ENCODE assay signal across 28 cellular contexts in the genomic region with DNA sequence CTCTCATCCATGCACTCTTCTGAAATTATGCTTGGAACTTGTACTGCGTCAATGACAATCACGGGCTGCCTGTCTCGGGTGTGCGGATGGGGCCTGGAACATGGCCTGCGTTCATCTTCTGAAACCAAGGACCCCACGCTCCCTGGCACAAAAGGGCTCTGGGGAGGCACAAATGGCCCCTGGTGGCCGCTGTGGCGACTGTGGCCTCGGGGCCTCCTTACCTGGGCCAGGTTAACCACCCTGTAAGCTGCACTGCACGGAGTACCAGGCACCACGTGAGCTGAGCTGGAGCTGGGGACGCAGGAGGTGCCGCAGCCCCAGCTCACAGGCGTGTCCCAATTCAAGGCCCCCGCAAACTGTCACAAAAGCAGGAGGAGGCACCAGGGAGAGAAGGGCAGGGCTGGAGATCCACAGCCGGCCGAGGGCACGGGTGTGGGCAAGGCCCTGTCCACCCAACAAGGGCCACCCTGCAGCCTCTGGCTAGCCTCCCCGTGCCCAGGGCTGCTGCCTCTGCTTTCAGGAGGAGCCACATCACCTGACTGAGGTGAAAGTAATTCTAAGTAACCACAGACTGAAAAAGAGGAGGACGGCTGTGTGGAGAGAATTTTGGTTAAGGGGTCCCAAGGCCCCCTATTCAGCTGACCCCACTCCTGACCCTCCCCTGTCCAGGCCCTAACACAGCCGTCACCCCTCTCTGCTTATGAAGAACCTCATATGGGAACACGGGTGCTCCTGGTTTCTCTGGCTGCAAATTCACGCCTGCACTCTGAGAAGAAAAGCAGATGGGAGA.
"Had no signal": no experiment of that assay in that cellular context is flagged by ENCODE, and none has a peak within 500 bp of the region (broad histone marks: within the 10 kb centered on the region; RNA-seq: fewer than 3 reads in every experiment).

No MANE protein-coding gene starts in this region.

- H3K36me3 ChIP-seq: adrenal gland, lower lobe of right lung, transverse colon had no signal

- H3K4me1 ChIP-seq: adrenal gland, body of pancreas, lower lobe of right lung, transverse colon had no signal

- H3K4me3 ChIP-seq: adrenal gland, body of pancreas, coronary artery, dorsolateral prefrontal cortex, lower lobe of right lung, smooth muscle cell, transverse colon had no signal

- ATAC-seq: activated CD8-positive, alpha-beta memory T cell treated with anti-CD3 and anti-CD28 coated beads, Interleukin-2, amount 10 ng/mL, durations not matched to agents 7 days and 5 days; activated CD8-positive, alpha-beta T cell treated with anti-CD3 and anti-CD28 coated beads, Interleukin-2, amount 10 ng/mL, durations not matched to agents 7 days and 5 days; body of pancreas; left cardiac atrium; lower lobe of right lung; natural killer cell had no signal

- H3K9me3 Mint-ChIP-seq: activated B cell treated with CpG ODN at 0.5 μM for 24 hours; activated naive CD8-positive, alpha-beta T cell treated with anti-CD3 and anti-CD28 coated beads for 36 hours; natural killer cell had no signal

- H3K4me3 Mint-ChIP-seq: activated B cell treated with CpG ODN at 0.5 μM for 24 hours; activated CD8-positive, alpha-beta memory T cell treated with anti-CD3 and anti-CD28 coated beads, Interleukin-2, amount 10 ng/mL, durations not matched to agents 7 days and 5 days; activated CD8-positive, alpha-beta T cell treated with anti-CD3 and anti-CD28 coated beads, Interleukin-2, amount 10 ng/mL, durations not matched to agents 7 days and 5 days; activated naive CD8-positive, alpha-beta T cell treated with anti-CD3 and anti-CD28 coated beads for 36 hours; natural killer cell; T-helper 2 cell treated with Interferon-gamma antibody and Interleukin-4, amounts not matched to agents 5 μg/mL and 100 μg/mL, for 36 hours had no signal

- H3K27ac ChIP-seq: adrenal gland, body of pancreas, coronary artery, dorsolateral prefrontal cortex, lower lobe of right lung, transverse colon had no signal

- H3K4me1 Mint-ChIP-seq: activated B cell treated with CpG ODN at 0.5 μM for 24 hours; activated CD8-positive, alpha-beta memory T cell treated with anti-CD3 and anti-CD28 coated beads, Interleukin-2, amount 10 ng/mL, durations not matched to agents 7 days and 5 days; activated naive CD8-positive, alpha-beta T cell treated with anti-CD3 and anti-CD28 coated beads for 36 hours; natural killer cell had no signal

- H3K27ac Mint-ChIP-seq: activated B cell treated with CpG ODN at 0.5 μM for 24 hours; activated CD8-positive, alpha-beta memory T cell treated with anti-CD3 and anti-CD28 coated beads, Interleukin-2, amount 10 ng/mL, durations not matched to agents 7 days and 5 days; activated CD8-positive, alpha-beta T cell treated with anti-CD3 and anti-CD28 coated beads, Interleukin-2, amount 10 ng/mL, durations not matched to agents 7 days and 5 days; activated naive CD8-positive, alpha-beta T cell treated with anti-CD3 and anti-CD28 coated beads for 36 hours; activated T-helper 2 cell treated with anti-CD3 and anti-CD28 coated beads, Interferon-gamma antibody, Interleukin-2, Interleukin-4, amounts not matched to agents 10 μg/mL and 5 μg/mL and 100 μg/mL, durations not matched to agents 14 hours and 24 hours and 36 hours; natural killer cell; T-helper 2 cell treated with Interferon-gamma antibody and Interleukin-4, amounts not matched to agents 5 μg/mL and 100 μg/mL, for 36 hours had no signal

- H3K36me3 Mint-ChIP-seq: activated CD8-positive, alpha-beta memory T cell treated with anti-CD3 and anti-CD28 coated beads, Interleukin-2, amount 10 ng/mL, durations not matched to agents 7 days and 5 days; activated naive CD8-positive, alpha-beta T cell treated with anti-CD3 and anti-CD28 coated beads for 36 hours; natural killer cell had no signal

- DNase-seq: activated B cell treated with CpG ODN at 0.5 μM for 24 hours; activated CD4-positive, alpha-beta T cell treated with anti-CD3 and anti-CD28 coated beads, Interleukin-2, amount 50 U/mL, for 1 hour; activated CD8-positive, alpha-beta memory T cell treated with anti-CD3 and anti-CD28 coated beads, Interleukin-2, amount 10 ng/mL, durations not matched to agents 7 days and 5 days; activated CD8-positive, alpha-beta T cell treated with anti-CD3 and anti-CD28 coated beads, Interleukin-2, amount 10 ng/mL, durations not matched to agents 7 days and 5 days; activated naive CD4-positive, alpha-beta T cell treated with Interleukin-2 at 50 U/mL for 16 hours; activated naive CD8-positive, alpha-beta T cell treated with anti-CD3 and anti-CD28 coated beads for 36 hours; activated T-cell treated with anti-CD3 and anti-CD28 coated beads, Interleukin-2, amount 50 U/mL, for 48 hours; adrenal gland; aorta; body of pancreas; cerebellar nuclear complex; effector memory CD4-positive, alpha-beta T cell; glutamatergic neuron; hippocampal formation; left cardiac atrium; mesenchymal stem cell; natural killer cell; stimulated activated CD4-positive, alpha-beta T cell treated with anti-CD3 and anti-CD28 coated beads, Interleukin-15, amount 100 ng/mL, for 24 hours; stimulated activated CD4-positive, alpha-beta T cell treated with anti-CD3 and anti-CD28 coated beads, Interleukin-2, amount 100 ng/mL, for 24 hours; stimulated activated naive CD4-positive, alpha-beta T cell; T-helper 1 cell; transverse colon had no signal

- H3K9me3 ChIP-seq: adrenal gland, body of pancreas, lower lobe of right lung, transverse colon had no signal
